2 cellular contexts compared by ENCODE assay signal in the genomic region with DNA sequence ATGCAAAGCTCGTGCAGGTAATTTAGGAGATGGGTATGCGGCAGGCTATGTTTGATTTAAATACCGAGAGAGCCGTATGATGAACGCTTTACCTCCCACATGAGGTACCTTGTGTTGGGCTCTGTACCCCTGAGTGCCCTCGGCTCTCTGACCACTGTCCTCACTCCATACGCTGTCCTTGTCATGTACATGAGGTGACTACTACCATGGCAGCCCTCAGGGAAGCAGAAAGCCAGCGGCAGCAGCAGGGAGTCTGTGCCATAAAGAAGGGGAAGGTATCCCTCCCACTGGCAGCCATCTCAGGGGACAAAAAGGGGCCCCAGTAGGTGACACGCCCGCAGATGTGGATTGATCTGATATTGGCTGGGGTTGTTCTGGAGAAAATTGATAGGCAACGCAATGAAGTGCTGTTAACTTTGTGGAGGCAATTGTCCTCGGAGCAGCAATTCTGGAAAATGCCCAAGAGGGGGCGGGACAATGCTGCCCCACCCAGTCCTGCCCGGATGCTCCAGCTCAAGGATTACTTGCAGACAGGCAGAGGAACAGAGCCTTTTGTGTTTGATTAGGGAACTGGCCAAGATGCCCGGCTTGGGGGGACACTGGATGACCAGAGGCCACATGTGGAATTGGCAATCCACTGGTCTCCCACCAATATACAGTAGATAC.
TF ChIP-seq lines count a peak whose summit lies in the region.

No MANE protein-coding gene starts in this region.

TF ChIP-seq in HepG2, 621 proteins besides CTCF, POLR2A, EP300 and RAD21:
- no peak for TF ChIP-seq REPIN1 (CRISPR knock-in tag; IDR thresholded peaks at IDR 0.05; ENCODE audit: borderline replicate concordance, low read depth)
- no peak for TF ChIP-seq KLF16 (CRISPR knock-in tag; IDR thresholded peaks at IDR 0.05)
- TF ChIP-seq, protein P1, sequence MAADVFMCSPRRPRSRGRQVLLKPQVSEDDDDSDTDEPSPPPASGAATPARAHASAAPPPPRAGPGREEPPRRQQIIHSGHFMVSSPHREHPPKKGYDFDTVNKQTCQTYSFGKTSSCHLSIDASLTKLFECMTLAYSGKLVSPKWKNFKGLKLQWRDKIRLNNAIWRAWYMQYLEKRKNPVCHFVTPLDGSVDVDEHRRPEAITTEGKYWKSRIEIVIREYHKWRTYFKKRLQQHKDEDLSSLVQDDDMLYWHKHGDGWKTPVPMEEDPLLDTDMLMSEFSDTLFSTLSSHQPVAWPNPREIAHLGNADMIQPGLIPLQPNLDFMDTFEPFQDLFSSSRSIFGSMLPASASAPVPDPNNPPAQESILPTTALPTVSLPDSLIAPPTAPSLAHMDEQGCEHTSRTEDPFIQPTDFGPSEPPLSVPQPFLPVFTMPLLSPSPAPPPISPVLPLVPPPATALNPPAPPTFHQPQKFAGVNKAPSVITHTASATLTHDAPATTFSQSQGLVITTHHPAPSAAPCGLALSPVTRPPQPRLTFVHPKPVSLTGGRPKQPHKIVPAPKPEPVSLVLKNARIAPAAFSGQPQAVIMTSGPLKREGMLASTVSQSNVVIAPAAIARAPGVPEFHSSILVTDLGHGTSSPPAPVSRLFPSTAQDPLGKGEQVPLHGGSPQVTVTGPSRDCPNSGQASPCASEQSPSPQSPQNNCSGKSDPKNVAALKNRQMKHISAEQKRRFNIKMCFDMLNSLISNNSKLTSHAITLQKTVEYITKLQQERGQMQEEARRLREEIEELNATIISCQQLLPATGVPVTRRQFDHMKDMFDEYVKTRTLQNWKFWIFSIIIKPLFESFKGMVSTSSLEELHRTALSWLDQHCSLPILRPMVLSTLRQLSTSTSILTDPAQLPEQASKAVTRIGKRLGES (CRISPR knock-in tag; IDR thresholded peaks at IDR 0.05; ENCODE audit: borderline replicate concordance): no peak
- TF ChIP-seq, protein P2, sequence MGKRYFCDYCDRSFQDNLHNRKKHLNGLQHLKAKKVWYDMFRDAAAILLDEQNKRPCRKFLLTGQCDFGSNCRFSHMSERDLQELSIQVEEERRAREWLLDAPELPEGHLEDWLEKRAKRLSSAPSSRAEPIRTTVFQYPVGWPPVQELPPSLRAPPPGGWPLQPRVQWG (CRISPR knock-in tag; IDR thresholded peaks at IDR 0.05; ENCODE audit: borderline replicate concordance, low read depth): no peak
- TF ChIP-seq, protein P3, sequence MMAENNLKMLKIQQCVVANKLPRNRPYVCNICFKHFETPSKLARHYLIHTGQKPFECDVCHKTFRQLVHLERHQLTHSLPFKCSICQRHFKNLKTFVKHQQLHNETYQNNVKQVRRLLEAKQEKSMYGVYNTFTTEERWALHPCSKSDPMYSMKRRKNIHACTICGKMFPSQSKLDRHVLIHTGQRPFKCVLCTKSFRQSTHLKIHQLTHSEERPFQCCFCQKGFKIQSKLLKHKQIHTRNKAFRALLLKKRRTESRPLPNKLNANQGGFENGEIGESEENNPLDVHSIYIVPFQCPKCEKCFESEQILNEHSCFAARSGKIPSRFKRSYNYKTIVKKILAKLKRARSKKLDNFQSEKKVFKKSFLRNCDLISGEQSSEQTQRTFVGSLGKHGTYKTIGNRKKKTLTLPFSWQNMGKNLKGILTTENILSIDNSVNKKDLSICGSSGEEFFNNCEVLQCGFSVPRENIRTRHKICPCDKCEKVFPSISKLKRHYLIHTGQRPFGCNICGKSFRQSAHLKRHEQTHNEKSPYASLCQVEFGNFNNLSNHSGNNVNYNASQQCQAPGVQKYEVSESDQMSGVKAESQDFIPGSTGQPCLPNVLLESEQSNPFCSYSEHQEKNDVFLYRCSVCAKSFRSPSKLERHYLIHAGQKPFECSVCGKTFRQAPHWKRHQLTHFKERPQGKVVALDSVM (CRISPR knock-in tag; IDR thresholded peaks at IDR 0.05): no peak

TF ChIP-seq in H1, 55 proteins besides CTCF, POLR2A, EP300 and RAD21:
- TF ChIP-seq POLR2AphosphoS5 (IDR thresholded peaks at IDR 0.05; ENCODE audit: low read depth, low read length): no peak
- no peak for TF ChIP-seq TCF12 (IDR thresholded peaks at IDR 0.05; ENCODE audit: low read depth, low read length)
- TF ChIP-seq SIN3A (conservative IDR thresholded peaks at IDR 0.05 in 1 of 2, IDR thresholded peaks at IDR 0.05 in 1 of 2; ENCODE audit: low read depth in 1 of 2, low read length in 2 of 2): no peak
- no peak for TF ChIP-seq KDM1A (IDR thresholded peaks at IDR 0.05; ENCODE audit: borderline replicate concordance, low read length)
- TF ChIP-seq KDM5A (IDR thresholded peaks at IDR 0.05; ENCODE audit: low read length): no peak
- TF ChIP-seq SP4 (IDR thresholded peaks at IDR 0.05; ENCODE audit: low read length): no peak
- TF ChIP-seq SIRT6 (IDR thresholded peaks at IDR 0.05; ENCODE audit: low read length): no peak
- no peak for TF ChIP-seq FOSL1 (IDR thresholded peaks at IDR 0.05; ENCODE audit: insufficient read depth, low read depth, low read length)
- TF ChIP-seq JUN (IDR thresholded peaks at IDR 0.05; ENCODE audit: low read depth, low read length): no peak
- no peak for TF ChIP-seq CTBP2 (IDR thresholded peaks at IDR 0.05; ENCODE audit: borderline replicate concordance, insufficient read depth, insufficient read length, low read length)
- TF ChIP-seq RBBP5 (IDR thresholded peaks at IDR 0.05; ENCODE audit: borderline replicate concordance, low read depth, low read length): no peak
- TF ChIP-seq, protein P4, sequence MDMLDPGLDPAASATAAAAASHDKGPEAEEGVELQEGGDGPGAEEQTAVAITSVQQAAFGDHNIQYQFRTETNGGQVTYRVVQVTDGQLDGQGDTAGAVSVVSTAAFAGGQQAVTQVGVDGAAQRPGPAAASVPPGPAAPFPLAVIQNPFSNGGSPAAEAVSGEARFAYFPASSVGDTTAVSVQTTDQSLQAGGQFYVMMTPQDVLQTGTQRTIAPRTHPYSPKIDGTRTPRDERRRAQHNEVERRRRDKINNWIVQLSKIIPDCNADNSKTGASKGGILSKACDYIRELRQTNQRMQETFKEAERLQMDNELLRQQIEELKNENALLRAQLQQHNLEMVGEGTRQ (IDR thresholded peaks at IDR 0.05; ENCODE audit: low read length): no peak
